ENCODE assay signal across 8 cellular contexts in genomic region chr17:57955183-57955952, GRCh38. TPM values are rescaled to one million over a fixed set of nuclear protein-coding genes. Genes with fewer than 3 reads are reported as not detected.
DNase-seq lines count a peak whose midpoint lies in the region; ATAC-seq and TF ChIP-seq lines count a peak whose summit lies in the region.

Gene CUEDC1 (minus strand): TSS chr17:57955412. CDS start chr17:57885564, 69,848 bp downstream.

- H3K9me3 Mint-ChIP-seq in activated CD4-positive, alpha-beta T cell treated with anti-CD3 and anti-CD28 coated beads for 36 hours (ENCODE audit: low read depth): no peaks in the 10 kb centered on the region

- CTCF ChIA-PET in activated CD4-positive, alpha-beta T cell treated with anti-CD3 and anti-CD28 coated beads for 36 hours (lab: Charles Lee): interaction anchor here (0.5 to 2.0 kb wide), 15 partner anchors 11 to 1176 kb away, joined by 3 to 8 read pairs (median 3); no protein-coding TSS in a partner anchor

- POLR2A ChIA-PET in activated CD4-positive, alpha-beta T cell treated with anti-CD3 and anti-CD28 coated beads for 36 hours (lab: Charles Lee): interaction anchor here (0.6 to 1.4 kb wide), 3 partner anchors 8 to 52 kb away, joined by 3 read pairs; no protein-coding TSS in a partner anchor

- peaks cover 33% of the 10 kb centered on the region for H3K27me3 Mint-ChIP-seq in activated CD4-positive, alpha-beta T cell treated with anti-CD3 and anti-CD28 coated beads for 36 hours

- peaks cover 23% of the 10 kb centered on the region for H3K4me1 Mint-ChIP-seq in activated CD4-positive, alpha-beta T cell treated with anti-CD3 and anti-CD28 coated beads for 36 hours

- H3K4me3 Mint-ChIP-seq in activated CD4-positive, alpha-beta T cell treated with anti-CD3 and anti-CD28 coated beads for 36 hours: peak within 1 kb of the TSS; percentile 56

- intact Hi-C loops in activated CD4-positive, alpha-beta T cell treated with anti-CD3 and anti-CD28 coated beads for 36 hours (cut with DNase I, micrococcal nuclease): loop anchor here in 1 of 2 experiments (1.0 kb wide), 2 partner anchors 33 to 105 kb away; partner anchors contain the start of genes MRPS23 and VEZF1
- intact Hi-C loops in left colon (cut with DNase I, micrococcal nuclease): no loop called here

- DNase-seq in AG09319 (ENCODE audit: extremely low read depth, low read depth) (no peak), GM20000 (ENCODE audit: low spot score) (peak; percentile 91), NCI-H1694 (lab: John Stamatoyannopoulos, UW) (peak; percentile 10), left colon (peak; percentile 72 to 85)
- DNase-seq in activated CD4-positive, alpha-beta T cell treated with anti-CD3 and anti-CD28 coated beads for 36 hours: peak; percentile 82
- DNase-seq in stimulated activated CD4-positive, alpha-beta T cell treated with anti-CD3 and anti-CD28 coated beads, Interleukin-1b, Interleukin-23, amount 100 ng/mL, for 4 hours (ENCODE audit: low read depth in 2 of 2): peak; percentile 55 to 71

- H3K27ac ChIP-seq in cingulate gyrus (ENCODE audit: low read depth, low read length): peak within 1 kb of the TSS; percentile 93

- ATAC-seq in activated CD4-positive, alpha-beta T cell treated with anti-CD3 and anti-CD28 coated beads for 36 hours: peak; percentile 85
- ATAC-seq in left colon (peak; percentile 84), HG02588 (IDR thresholded peaks at IDR 0.05; ENCODE audit: unreplicated experiment) (no peak)

- no peak within 1 kb of the TSS for H3K27ac Mint-ChIP-seq in activated CD4-positive, alpha-beta T cell treated with anti-CD3 and anti-CD28 coated beads for 36 hours

- no peaks in the 10 kb centered on the region for H3K36me3 Mint-ChIP-seq in activated CD4-positive, alpha-beta T cell treated with anti-CD3 and anti-CD28 coated beads for 36 hours (ENCODE audit: low read depth)

- TF ChIP-seq CTCF in AG09319 (IDR thresholded peaks at IDR 0.05; ENCODE audit: low read depth, low read length): peak; percentile 20
- TF ChIP-seq CTCF in GM20000 (IDR thresholded peaks at IDR 0.05; ENCODE audit: extremely low read depth, missing control alignments): peak; percentile 29

RNA-seq across cellular contexts. Expression of gene CUEDC1, which starts in this region (rescaled TPM):
- total RNA-seq in activated CD4-positive, alpha-beta T cell treated with anti-CD3 and anti-CD28 coated beads for 36 hours: under 1 TPM in 1 of 2 experiments, not detected in 1; 0.14 TPM
- total RNA-seq in left colon: 10 to 100 TPM; 16.5 to 29.6 TPM

Comparison
In these comparisons a context has a peak if more than half of its experiments do, and no peak if none do; other contexts are left out.
1. RNA of gene CUEDC1 (total RNA-seq): 16.5 to 29.6 TPM in left colon; 0.14 TPM in activated CD4-positive, alpha-beta T cell treated with anti-CD3 and anti-CD28 coated beads for 36 hours; every median in the first group is over 10 times any median in the second.
2. Peak in DNase-seq and ATAC-seq in activated CD4-positive, alpha-beta T cell treated with anti-CD3 and anti-CD28 coated beads for 36 hours; RNA of the gene not detected or under 1 TPM.